In the genomic region with DNA sequence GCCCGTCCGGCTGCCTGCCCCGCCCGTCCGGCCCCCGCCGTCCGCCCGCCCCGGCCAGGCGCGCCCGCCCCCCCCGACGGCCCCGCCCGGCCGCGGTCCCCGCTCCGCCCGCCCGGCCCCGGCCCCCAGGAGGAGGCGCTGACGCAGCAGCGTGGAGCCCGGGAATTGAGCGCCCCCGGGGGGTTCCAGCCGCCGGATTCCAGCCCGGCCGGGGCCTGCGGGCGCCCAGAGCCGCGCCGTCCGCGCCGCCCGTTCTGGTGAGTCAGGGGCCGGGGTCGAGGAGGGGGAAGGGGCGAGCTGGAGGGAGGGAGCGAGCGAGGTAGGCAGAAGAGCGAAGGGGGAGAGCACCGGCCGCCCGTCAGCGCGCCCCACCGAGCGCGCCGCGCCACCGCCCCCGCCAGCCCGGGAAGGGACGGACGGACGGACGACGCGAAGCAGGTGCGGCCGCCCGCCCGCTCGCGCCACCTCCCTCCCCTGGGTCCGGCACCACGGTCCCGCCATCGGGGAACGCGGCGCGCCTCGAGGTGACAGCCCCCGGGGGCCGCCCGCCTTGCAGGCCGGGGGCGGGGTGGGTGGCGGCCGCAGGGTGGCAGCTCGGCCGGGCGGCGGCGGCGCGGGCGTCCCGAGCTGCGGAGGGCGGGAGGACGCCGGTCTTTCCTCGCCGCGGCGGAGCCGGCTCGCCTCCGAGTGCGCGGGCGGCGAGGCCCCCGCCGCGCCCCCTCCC, we compare ENCODE assay signal across 8 cellular contexts. TPM values are rescaled to one million over a fixed set of nuclear protein-coding genes. Genes with fewer than 3 reads are reported as not detected.
DNase-seq lines count a peak whose midpoint lies in the region; ATAC-seq and TF ChIP-seq lines count a peak whose summit lies in the region.

No MANE protein-coding gene starts in this region.

- H3K36me3 ChIP-seq in thymus (ENCODE audit: control insufficient read depth, insufficient read depth) = no peaks in the 10 kb centered on the region

- peak overlapping the region; percentile 85 for H3K4me3 ChIP-seq in thymus (ENCODE audit: low read length)

- H3K4me1 Mint-ChIP-seq in Calu3 (ENCODE audit: low read depth, unreplicated experiment) = peaks cover 15% of the 10 kb centered on the region

- DNase-seq in Calu3 (no peak), amniotic stem cell (lab: John Stamatoyannopoulos, UW) (peak; percentile 73), left kidney (ENCODE audit: low read depth, low spot score) (peak; percentile 83), NOMO-1 treated with dmso at 0.1 percent for 144 hours (lab: John Stamatoyannopoulos, UW; ENCODE audit: unreplicated experiment) (no peak)
- no peak for DNase-seq in activated CD4-positive, alpha-beta T cell treated with anti-CD3 and anti-CD28 coated beads for 48 hours

- peak overlapping the region; percentile 91 for H3K4me3 Mint-ChIP-seq in Calu3 (ENCODE audit: low read depth, unreplicated experiment)

- 1% methylated on average over 117 of the region's 117 CpGs for WGBS in thymus

- H3K9me3 ChIP-seq in thymus (ENCODE audit: control insufficient read depth) = no peaks in the 10 kb centered on the region

- peaks cover 25% of the 10 kb centered on the region for H3K36me3 Mint-ChIP-seq in Calu3 (ENCODE audit: insufficient read depth, unreplicated experiment)

- no TSS peak for BruUV-seq in Calu3 (replicated peaks; lab: Mats Ljungman, UMichigan)

- TF ChIP-seq CTCF in Calu3 (IDR thresholded peaks at IDR 0.05; ENCODE audit: unreplicated experiment) = no peak

- H3K27ac ChIP-seq in thymus (ENCODE audit: low read depth) = peak overlapping the region; percentile 48

- peaks cover 26% of the 10 kb centered on the region for H3K27me3 Mint-ChIP-seq in Calu3 (ENCODE audit: unreplicated experiment)

- H3K27me3 ChIP-seq in thymus (ENCODE audit: control insufficient read depth, insufficient read depth) = peaks cover 47% of the 10 kb centered on the region

- no peaks in the 10 kb centered on the region for H3K9me3 Mint-ChIP-seq in Calu3 (ENCODE audit: low read depth, unreplicated experiment)

- H3K4me1 ChIP-seq in thymus (ENCODE audit: control insufficient read depth, insufficient read depth, low read length) = peaks cover 28% of the 10 kb centered on the region

- ATAC-seq in GM19467 (IDR thresholded peaks at IDR 0.05; ENCODE audit: unreplicated experiment) (peak; percentile 9), HG03565 (IDR thresholded peaks at IDR 0.05; ENCODE audit: unreplicated experiment) (peak; percentile 23)

- H3K27ac Mint-ChIP-seq in Calu3 (ENCODE audit: unreplicated experiment) = no peak overlapping the region

- CTCF ChIA-PET in Calu3 (lab: Charles Lee) = interaction anchor here (1.0 kb wide), 1 partner anchor 132 kb away, joined by 3 read pairs; no protein-coding TSS in a partner anchor

- intact Hi-C loops in Calu3 (cut with micrococcal nuclease; ENCODE audit: unreplicated experiment) = no loop called here

RNA-seq across cellular contexts. Expression of a gene that starts 0.4 kb away (rescaled TPM):
- 15.6 and 17.2 TPM in 2 replicates for total RNA-seq in Calu3 (2022)
- polyA plus RNA-seq in thymus = 19.1 TPM

RNA-seq across cellular contexts. Expression of a gene that starts 29.6 kb away (rescaled TPM):
- 8.7 and 11.5 TPM in 2 replicates for total RNA-seq in Calu3 (2022)
- 11.9 TPM for polyA plus RNA-seq in thymus

RNA-seq across cellular contexts. Expression of a gene that starts 35.6 kb away (rescaled TPM):
- total RNA-seq in Calu3 (2022) = 46.6 and 54.2 TPM in 2 replicates
- 28.3 TPM for polyA plus RNA-seq in thymus

RNA-seq across cellular contexts. Expression of a gene that starts 58.7 kb away (rescaled TPM):
- total RNA-seq in Calu3 (2022) = 29.5 and 44.5 TPM in 2 replicates
- 12.5 TPM for polyA plus RNA-seq in thymus

Comparison
In these comparisons a context has a peak if more than half of its experiments do, and no peak if none do; other contexts are left out.
1. DNase-seq: peak in amniotic stem cell (single experiment) and left kidney (single experiment); none in Calu3 (single experiment), NOMO-1 treated with dmso at 0.1 percent for 144 hours (single experiment) and activated CD4-positive, alpha-beta T cell treated with anti-CD3 and anti-CD28 coated beads for 48 hours (single experiment).